Comparison of ENCODE assay signal across 1 cellular context in the genomic region with DNA sequence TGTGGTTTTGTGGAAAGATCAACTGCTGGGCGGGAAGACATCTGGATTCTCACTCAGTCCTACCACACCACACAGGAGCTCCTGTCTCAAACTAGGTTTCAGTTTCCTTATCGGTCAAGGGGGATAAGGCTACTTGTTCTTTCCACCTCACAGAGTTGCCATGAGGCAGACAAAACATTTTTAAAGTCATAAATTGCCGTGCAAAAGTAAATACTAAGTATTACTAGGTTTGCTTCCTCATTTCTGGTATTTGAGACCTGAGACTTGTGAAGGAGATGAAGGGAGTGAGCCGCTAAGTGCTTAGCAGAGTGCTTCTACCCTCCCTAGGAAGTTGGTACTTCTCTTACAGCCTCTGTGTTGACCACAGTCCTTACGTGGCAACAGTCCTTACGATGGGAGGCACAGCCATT.
TF ChIP-seq lines count a peak whose summit lies in the region.

No MANE protein-coding gene starts in this region.

TF ChIP-seq in HepG2, 621 proteins besides CTCF, POLR2A, EP300 and RAD21 (continued from another document):
- TF ChIP-seq, protein P1, sequence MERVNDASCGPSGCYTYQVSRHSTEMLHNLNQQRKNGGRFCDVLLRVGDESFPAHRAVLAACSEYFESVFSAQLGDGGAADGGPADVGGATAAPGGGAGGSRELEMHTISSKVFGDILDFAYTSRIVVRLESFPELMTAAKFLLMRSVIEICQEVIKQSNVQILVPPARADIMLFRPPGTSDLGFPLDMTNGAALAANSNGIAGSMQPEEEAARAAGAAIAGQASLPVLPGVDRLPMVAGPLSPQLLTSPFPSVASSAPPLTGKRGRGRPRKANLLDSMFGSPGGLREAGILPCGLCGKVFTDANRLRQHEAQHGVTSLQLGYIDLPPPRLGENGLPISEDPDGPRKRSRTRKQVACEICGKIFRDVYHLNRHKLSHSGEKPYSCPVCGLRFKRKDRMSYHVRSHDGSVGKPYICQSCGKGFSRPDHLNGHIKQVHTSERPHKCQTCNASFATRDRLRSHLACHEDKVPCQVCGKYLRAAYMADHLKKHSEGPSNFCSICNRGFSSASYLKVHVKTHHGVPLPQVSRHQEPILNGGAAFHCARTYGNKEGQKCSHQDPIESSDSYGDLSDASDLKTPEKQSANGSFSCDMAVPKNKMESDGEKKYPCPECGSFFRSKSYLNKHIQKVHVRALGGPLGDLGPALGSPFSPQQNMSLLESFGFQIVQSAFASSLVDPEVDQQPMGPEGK (CRISPR knock-in tag; IDR thresholded peaks at IDR 0.05): no peak
- TF ChIP-seq, protein P2, sequence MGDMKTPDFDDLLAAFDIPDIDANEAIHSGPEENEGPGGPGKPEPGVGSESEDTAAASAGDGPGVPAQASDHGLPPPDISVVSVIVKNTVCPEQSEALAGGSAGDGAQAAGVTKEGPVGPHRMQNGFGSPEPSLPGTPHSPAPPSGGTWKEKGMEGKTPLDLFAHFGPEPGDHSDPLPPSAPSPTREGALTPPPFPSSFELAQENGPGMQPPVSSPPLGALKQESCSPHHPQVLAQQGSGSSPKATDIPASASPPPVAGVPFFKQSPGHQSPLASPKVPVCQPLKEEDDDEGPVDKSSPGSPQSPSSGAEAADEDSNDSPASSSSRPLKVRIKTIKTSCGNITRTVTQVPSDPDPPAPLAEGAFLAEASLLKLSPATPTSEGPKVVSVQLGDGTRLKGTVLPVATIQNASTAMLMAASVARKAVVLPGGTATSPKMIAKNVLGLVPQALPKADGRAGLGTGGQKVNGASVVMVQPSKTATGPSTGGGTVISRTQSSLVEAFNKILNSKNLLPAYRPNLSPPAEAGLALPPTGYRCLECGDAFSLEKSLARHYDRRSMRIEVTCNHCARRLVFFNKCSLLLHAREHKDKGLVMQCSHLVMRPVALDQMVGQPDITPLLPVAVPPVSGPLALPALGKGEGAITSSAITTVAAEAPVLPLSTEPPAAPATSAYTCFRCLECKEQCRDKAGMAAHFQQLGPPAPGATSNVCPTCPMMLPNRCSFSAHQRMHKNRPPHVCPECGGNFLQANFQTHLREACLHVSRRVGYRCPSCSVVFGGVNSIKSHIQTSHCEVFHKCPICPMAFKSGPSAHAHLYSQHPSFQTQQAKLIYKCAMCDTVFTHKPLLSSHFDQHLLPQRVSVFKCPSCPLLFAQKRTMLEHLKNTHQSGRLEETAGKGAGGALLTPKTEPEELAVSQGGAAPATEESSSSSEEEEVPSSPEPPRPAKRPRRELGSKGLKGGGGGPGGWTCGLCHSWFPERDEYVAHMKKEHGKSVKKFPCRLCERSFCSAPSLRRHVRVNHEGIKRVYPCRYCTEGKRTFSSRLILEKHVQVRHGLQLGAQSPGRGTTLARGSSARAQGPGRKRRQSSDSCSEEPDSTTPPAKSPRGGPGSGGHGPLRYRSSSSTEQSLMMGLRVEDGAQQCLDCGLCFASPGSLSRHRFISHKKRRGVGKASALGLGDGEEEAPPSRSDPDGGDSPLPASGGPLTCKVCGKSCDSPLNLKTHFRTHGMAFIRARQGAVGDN (CRISPR knock-in tag; IDR thresholded peaks at IDR 0.05): no peak
- TF ChIP-seq MXI1 (IDR thresholded peaks at IDR 0.05; ENCODE audit: borderline replicate concordance, low read depth, low read length): no peak
